Comparison of ENCODE assay signal across 1 cellular context in genomic region chr10:92690211-92691041, GRCh38.
TF ChIP-seq lines count a peak whose summit lies in the region.

No MANE protein-coding gene starts in this region.

TF ChIP-seq in HepG2, 621 proteins besides CTCF, POLR2A, EP300 and RAD21 (continued from another document and continues in another):
- TF ChIP-seq ZNF407 (CRISPR knock-in tag; IDR thresholded peaks at IDR 0.05; ENCODE audit: not compliant biosample characterization) (no peak), CAMTA2 (CRISPR knock-in tag; IDR thresholded peaks at IDR 0.05; ENCODE audit: borderline replicate concordance) (no peak), ZFP90 (CRISPR knock-in tag; IDR thresholded peaks at IDR 0.05; ENCODE audit: borderline replicate concordance) (no peak), ZNF703 (CRISPR knock-in tag; IDR thresholded peaks at IDR 0.05; ENCODE audit: borderline replicate concordance) (no peak), BRF2 (CRISPR knock-in tag; IDR thresholded peaks at IDR 0.05) (no peak), MED1 (CRISPR knock-in tag; IDR thresholded peaks at IDR 0.05) (peak; percentile 20; the same call in 1 of the 2 replicates), PRDM15 (CRISPR knock-in tag; IDR thresholded peaks at IDR 0.05) (no peak; the same call in 1 of the 2 replicates), AKNA (CRISPR knock-in tag; IDR thresholded peaks at IDR 0.05; ENCODE audit: borderline replicate concordance) (no peak), HOXA5 (CRISPR knock-in tag; IDR thresholded peaks at IDR 0.05) (0 out of 2 replicates have a peak, but pooled peaks have one; percentile 33), GPN1 (CRISPR knock-in tag; IDR thresholded peaks at IDR 0.05; ENCODE audit: borderline replicate concordance) (no peak), TCF12 (IDR thresholded peaks at IDR 0.05) (no peak), TCF12 (CRISPR knock-in tag; IDR thresholded peaks at IDR 0.05) (no peak), ZNF260 (CRISPR knock-in tag; IDR thresholded peaks at IDR 0.05; ENCODE audit: borderline replicate concordance, low read depth) (no peak), AGO2 (optimal IDR thresholded peaks at IDR 0.05; ENCODE audit: low read depth, low read length) (peak; percentile 98), ZNF850 (CRISPR knock-in tag; conservative IDR thresholded peaks at IDR 0.05) (0 out of 2 replicates have a peak, but pooled peaks have one; percentile 37), ZBTB39 (CRISPR knock-in tag; IDR thresholded peaks at IDR 0.05) (no peak), ZNF552 (CRISPR knock-in tag; IDR thresholded peaks at IDR 0.05; ENCODE audit: borderline replicate concordance) (no peak), ZNF768 (CRISPR knock-in tag; IDR thresholded peaks at IDR 0.05) (no peak; the same call in 1 of the 2 replicates), ZBTB26 (CRISPR knock-in tag; IDR thresholded peaks at IDR 0.05; ENCODE audit: borderline replicate concordance) (0 out of 2 replicates have a peak, but pooled peaks have one; percentile 10), SMAD1 (CRISPR knock-in tag; IDR thresholded peaks at IDR 0.05; ENCODE audit: borderline replicate concordance, low read depth) (no peak), TEAD2 (CRISPR knock-in tag; IDR thresholded peaks at IDR 0.05) (no peak), KDM5B (CRISPR knock-in tag; IDR thresholded peaks at IDR 0.05; ENCODE audit: borderline replicate concordance) (no peak), ZNF558 (CRISPR knock-in tag; IDR thresholded peaks at IDR 0.05; ENCODE audit: borderline replicate concordance) (no peak; the same call in 1 of the 2 replicates), SP1 (IDR thresholded peaks at IDR 0.05) (no peak), SP1 (CRISPR knock-in tag; IDR thresholded peaks at IDR 0.05) (no peak), SAP130 (CRISPR knock-in tag; IDR thresholded peaks at IDR 0.05; ENCODE audit: low read depth) (peak; percentile 54), ZNF18 (CRISPR knock-in tag; IDR thresholded peaks at IDR 0.05; ENCODE audit: insufficient replicate concordance) (peak; percentile 53), ZNF605 (CRISPR knock-in tag; IDR thresholded peaks at IDR 0.05) (no peak)
